Comparison of ENCODE assay signal across 1 cellular context in the genomic region with DNA sequence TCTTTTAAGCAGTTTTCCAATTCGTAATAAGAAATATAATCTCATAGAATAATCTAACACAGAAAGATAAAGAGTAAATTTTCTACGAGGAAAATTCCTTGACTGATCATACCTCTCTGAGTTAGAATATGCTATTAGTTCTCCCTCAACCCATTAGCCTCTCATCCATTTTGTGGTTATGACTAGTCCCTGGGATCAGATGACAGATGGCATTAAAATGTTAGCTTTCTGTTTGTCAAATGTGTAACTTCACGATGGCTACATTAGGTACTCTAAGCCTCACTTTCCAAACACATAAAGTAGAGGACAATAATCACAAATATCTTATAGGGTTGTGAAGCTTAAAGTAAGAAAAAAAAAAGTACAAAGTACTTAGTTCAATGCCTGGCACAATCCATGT.
TF ChIP-seq lines count a peak whose summit lies in the region.

No MANE protein-coding gene starts in this region.

TF ChIP-seq in GM23338, 12 proteins besides CTCF, POLR2A, EP300 and RAD21 (continued from another document):
- TF ChIP-seq ZNF462 (CRISPR knock-in tag; IDR thresholded peaks at IDR 0.05): no peak
- TF ChIP-seq REST (IDR thresholded peaks at IDR 0.05; ENCODE audit: unreplicated experiment): no peak
- TF ChIP-seq CREB1 (CRISPR knock-in tag; IDR thresholded peaks at IDR 0.05; ENCODE audit: low read depth): no peak
- TF ChIP-seq EZH2 (IDR thresholded peaks at IDR 0.05; ENCODE audit: low read depth, unreplicated experiment): no peak
- no peak for TF ChIP-seq ZNF114 (CRISPR knock-in tag; IDR thresholded peaks at IDR 0.05)
- no peak for TF ChIP-seq STAT1 (IDR thresholded peaks at IDR 0.05; ENCODE audit: unreplicated experiment)
- TF ChIP-seq, protein P1, sequence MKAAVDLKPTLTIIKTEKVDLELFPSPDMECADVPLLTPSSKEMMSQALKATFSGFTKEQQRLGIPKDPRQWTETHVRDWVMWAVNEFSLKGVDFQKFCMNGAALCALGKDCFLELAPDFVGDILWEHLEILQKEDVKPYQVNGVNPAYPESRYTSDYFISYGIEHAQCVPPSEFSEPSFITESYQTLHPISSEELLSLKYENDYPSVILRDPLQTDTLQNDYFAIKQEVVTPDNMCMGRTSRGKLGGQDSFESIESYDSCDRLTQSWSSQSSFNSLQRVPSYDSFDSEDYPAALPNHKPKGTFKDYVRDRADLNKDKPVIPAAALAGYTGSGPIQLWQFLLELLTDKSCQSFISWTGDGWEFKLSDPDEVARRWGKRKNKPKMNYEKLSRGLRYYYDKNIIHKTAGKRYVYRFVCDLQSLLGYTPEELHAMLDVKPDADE (IDR thresholded peaks at IDR 0.05): no peak
TF ChIP-seq in GM23338: peak in this region for 0.
